In the genomic region with DNA sequence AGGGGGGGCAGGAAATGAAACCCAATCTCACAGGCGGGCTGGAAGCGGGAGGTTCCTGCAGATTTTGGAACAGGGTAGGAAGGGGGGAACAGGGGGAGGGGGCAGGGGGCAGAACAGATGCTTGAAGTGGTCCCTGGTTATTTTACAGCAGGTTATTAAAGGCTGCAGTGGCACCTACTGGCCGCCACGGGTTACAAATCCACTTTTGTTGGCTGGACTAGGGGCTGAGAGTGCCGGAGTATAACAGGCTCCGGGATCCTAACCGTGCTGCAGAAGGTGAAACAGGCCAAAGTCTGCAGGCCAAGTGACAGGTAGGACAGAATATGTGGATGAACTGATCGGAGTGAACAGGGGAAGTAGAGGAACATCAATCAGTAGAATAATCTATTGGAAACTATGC, we compare ENCODE assay signal across 8 cellular contexts. TPM values are rescaled to one million over a fixed set of nuclear protein-coding genes. Genes with fewer than 3 reads are reported as not detected.
DNase-seq lines count a peak whose midpoint lies in the region; ATAC-seq and TF ChIP-seq lines count a peak whose summit lies in the region.

No MANE protein-coding gene starts in this region.

- H2BK12ac ChIP-seq in neuronal stem cell (ENCODE audit: low read length) = no peak overlapping the region

- H3K9me3 ChIP-seq in neural cell (ENCODE audit: low read length) (no peaks in the 10 kb centered on the region), colonic mucosa (no peaks in the 10 kb centered on the region), neuronal stem cell (replicated peaks in 1 of 2; ENCODE audit: control insufficient read depth in 2 of 2, insufficient read depth in 1 of 2, low read depth in 1 of 2, low read length in 2 of 2) (peaks cover 0 to 5% of the 10 kb centered on the region in 2 donors)

- H3K9me2 ChIP-seq in neural cell (ENCODE audit: insufficient read depth, low read length) = no peaks in the 10 kb centered on the region

- no peak overlapping the region for H3K4me3 ChIP-seq in neural cell (ENCODE audit: low read length)
- no peak overlapping the region for H3K4me3 ChIP-seq in colonic mucosa
- no peak overlapping the region for H3K4me3 ChIP-seq in neuronal stem cell (ENCODE audit: low read length in 2 of 2)

- H3K23ac ChIP-seq in neuronal stem cell (ENCODE audit: low read depth, low read length, poor library complexity) = no peak overlapping the region

- no peak overlapping the region for H2AK5ac ChIP-seq in neuronal stem cell (ENCODE audit: low read depth, low read length)

- no peak overlapping the region for H4K91ac ChIP-seq in neuronal stem cell (ENCODE audit: low read depth, low read length, poor library complexity)

- no peak overlapping the region for H4K8ac ChIP-seq in neuronal stem cell (ENCODE audit: low read depth, low read length)

- H3K27ac ChIP-seq in neural cell (ENCODE audit: low read length) (no peak overlapping the region), colonic mucosa (no peak overlapping the region), neuronal stem cell (replicated peaks; ENCODE audit: low read length) (no peak overlapping the region)

- no peak overlapping the region for H2BK5ac ChIP-seq in neuronal stem cell (ENCODE audit: low read length)

- H3K79me1 ChIP-seq in neuronal stem cell (ENCODE audit: low read depth, low read length) = no peaks in the 10 kb centered on the region

- no peaks in the 10 kb centered on the region for H3K36me3 ChIP-seq in neural cell (ENCODE audit: insufficient read depth, low read length)
- no peaks in the 10 kb centered on the region for H3K36me3 ChIP-seq in colonic mucosa
- H3K36me3 ChIP-seq in neuronal stem cell (replicated peaks in 1 of 2; ENCODE audit: control insufficient read depth in 2 of 2, insufficient read depth in 2 of 2, low read length in 2 of 2) = no peaks in the 10 kb centered on the region

- H3K14ac ChIP-seq in neuronal stem cell (ENCODE audit: low read length) = no peak overlapping the region

- no peak overlapping the region for H3K18ac ChIP-seq in neuronal stem cell (ENCODE audit: low read length)

- TF ChIP-seq EP300 in neural cell (conservative IDR thresholded peaks at IDR 0.05; ENCODE audit: poor library complexity, severe bottlenecking) = no peak

- peaks cover 11% of the 10 kb centered on the region for H3K4me1 ChIP-seq in colonic mucosa
- H3K4me1 ChIP-seq in neuronal stem cell (ENCODE audit: control insufficient read depth in 2 of 2, insufficient read depth in 1 of 2, low read depth in 1 of 2, low read length in 2 of 2) = peaks cover 10 to 24% of the 10 kb centered on the region in 2 donors

- H3K27me3 ChIP-seq in neural cell (ENCODE audit: insufficient read depth, low read depth, low read length) = peaks cover 98% of the 10 kb centered on the region
- H3K27me3 ChIP-seq in colonic mucosa = peaks cover 77% of the 10 kb centered on the region
- peaks cover 48 to 99% (median 81%) of the 10 kb centered on the region in 3 experiments for H3K27me3 ChIP-seq in neuronal stem cell (ENCODE audit: control insufficient read depth in 3 of 3, insufficient read depth in 3 of 3, low read depth in 1 of 3, low read length in 3 of 3)

- H3K9ac ChIP-seq in neural cell (ENCODE audit: low read length) (no peak overlapping the region), colonic mucosa (ENCODE audit: low read depth in 2 of 2, low read length in 2 of 2) (no peak overlapping the region), neuronal stem cell (ENCODE audit: low read depth, low read length, poor library complexity) (no peak overlapping the region)

- no peak overlapping the region for H2BK15ac ChIP-seq in neuronal stem cell (ENCODE audit: low read length)

- H3K4me2 ChIP-seq in neural cell (ENCODE audit: low read length) (no peak overlapping the region), neuronal stem cell (ENCODE audit: insufficient read depth, low read length, poor library complexity, severe bottlenecking) (no peak overlapping the region)

- H4K20me1 ChIP-seq in neural cell (ENCODE audit: insufficient read depth) = no peaks in the 10 kb centered on the region

- intact Hi-C loops in colonic mucosa (cut with DNase I) = no loop called here

- no peaks in the 10 kb centered on the region for H3K79me2 ChIP-seq in neural cell (replicated peaks; ENCODE audit: insufficient read depth, low read length)

- no peak overlapping the region for H3K4ac ChIP-seq in neuronal stem cell (ENCODE audit: low read length)

- TF ChIP-seq CTCF in GM20000 (IDR thresholded peaks at IDR 0.05; ENCODE audit: extremely low read depth, missing control alignments) (peak; percentile 40), neural cell (IDR thresholded peaks at IDR 0.05; ENCODE audit: poor library complexity, severe bottlenecking) (peak; percentile 51), colonic mucosa (IDR thresholded peaks at IDR 0.05) (no peak)

- no peak overlapping the region for H2BK120ac ChIP-seq in neuronal stem cell (ENCODE audit: low read depth, low read length)

- TF ChIP-seq RAD21 in neural cell (conservative IDR thresholded peaks at IDR 0.05) = peak; percentile 37

- H2AFZ ChIP-seq in neural cell (ENCODE audit: low read depth, low read length) = no peak overlapping the region
- no peak overlapping the region for H2AFZ ChIP-seq in neuronal stem cell (ENCODE audit: low read length)

- H3F3A ChIP-seq in neural cell (ENCODE audit: insufficient read depth, low read length, poor library complexity, severe bottlenecking) = no peaks in the 10 kb centered on the region

- ATAC-seq in GM21515 (IDR thresholded peaks at IDR 0.05; ENCODE audit: unreplicated experiment) = no peak

- DNase-seq in DMS53 treated with DMSO at 0.1 percent for 48 hours (lab: John Stamatoyannopoulos, UW; ENCODE audit: unreplicated experiment) (peak; percentile 16), GM20000 (ENCODE audit: low spot score) (peak; percentile 81), NCI-H446 treated with DMSO at 0.1 percent for 48 hours (lab: John Stamatoyannopoulos, UW) (peak; percentile 8), ecto neural progenitor cell (ENCODE audit: low spot score) (peak; percentile 65), colonic mucosa (no peak), neuronal stem cell (ENCODE audit: low spot score) (no peak)

- no CpG with 5 or more reads among the region's 8 CpGs for whole genome bisulfite sequencing in neuronal stem cell (ENCODE audit: extremely low coverage in 2 of 2, insufficient read length in 2 of 2, insufficient replicate concordance in 1 of 2), 2 donors

TF ChIP-seq in neural cell, 6 proteins besides CTCF, POLR2A, EP300 and RAD21:
- TF ChIP-seq EZH2 (IDR thresholded peaks at IDR 0.05; ENCODE audit: borderline replicate concordance, insufficient read depth, low read length, poor library complexity, severe bottlenecking) (no peak), TAF1 (IDR thresholded peaks at IDR 0.05; ENCODE audit: low read depth) (no peak), POLR2AphosphoS5 (IDR thresholded peaks at IDR 0.05) (no peak), MXI1 (conservative IDR thresholded peaks at IDR 0.05; ENCODE audit: poor library complexity, severe bottlenecking) (no peak), SMC3 (conservative IDR thresholded peaks at IDR 0.05; ENCODE audit: poor library complexity) (no peak)
- TF ChIP-seq, protein P1, sequence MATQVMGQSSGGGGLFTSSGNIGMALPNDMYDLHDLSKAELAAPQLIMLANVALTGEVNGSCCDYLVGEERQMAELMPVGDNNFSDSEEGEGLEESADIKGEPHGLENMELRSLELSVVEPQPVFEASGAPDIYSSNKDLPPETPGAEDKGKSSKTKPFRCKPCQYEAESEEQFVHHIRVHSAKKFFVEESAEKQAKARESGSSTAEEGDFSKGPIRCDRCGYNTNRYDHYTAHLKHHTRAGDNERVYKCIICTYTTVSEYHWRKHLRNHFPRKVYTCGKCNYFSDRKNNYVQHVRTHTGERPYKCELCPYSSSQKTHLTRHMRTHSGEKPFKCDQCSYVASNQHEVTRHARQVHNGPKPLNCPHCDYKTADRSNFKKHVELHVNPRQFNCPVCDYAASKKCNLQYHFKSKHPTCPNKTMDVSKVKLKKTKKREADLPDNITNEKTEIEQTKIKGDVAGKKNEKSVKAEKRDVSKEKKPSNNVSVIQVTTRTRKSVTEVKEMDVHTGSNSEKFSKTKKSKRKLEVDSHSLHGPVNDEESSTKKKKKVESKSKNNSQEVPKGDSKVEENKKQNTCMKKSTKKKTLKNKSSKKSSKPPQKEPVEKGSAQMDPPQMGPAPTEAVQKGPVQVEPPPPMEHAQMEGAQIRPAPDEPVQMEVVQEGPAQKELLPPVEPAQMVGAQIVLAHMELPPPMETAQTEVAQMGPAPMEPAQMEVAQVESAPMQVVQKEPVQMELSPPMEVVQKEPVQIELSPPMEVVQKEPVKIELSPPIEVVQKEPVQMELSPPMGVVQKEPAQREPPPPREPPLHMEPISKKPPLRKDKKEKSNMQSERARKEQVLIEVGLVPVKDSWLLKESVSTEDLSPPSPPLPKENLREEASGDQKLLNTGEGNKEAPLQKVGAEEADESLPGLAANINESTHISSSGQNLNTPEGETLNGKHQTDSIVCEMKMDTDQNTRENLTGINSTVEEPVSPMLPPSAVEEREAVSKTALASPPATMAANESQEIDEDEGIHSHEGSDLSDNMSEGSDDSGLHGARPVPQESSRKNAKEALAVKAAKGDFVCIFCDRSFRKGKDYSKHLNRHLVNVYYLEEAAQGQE (IDR thresholded peaks at IDR 0.05; ENCODE audit: borderline replicate concordance) = no peak

RNA-seq across cellular contexts. Expression of a gene that starts 2.5 kb away (rescaled TPM):
- polyA plus RNA-seq in neural cell = 12.8 and 25.3 TPM in 2 replicates
- polyA minus RNA-seq in neural cell = 2.4 and 5.2 TPM in 2 replicates
- total RNA-seq in colonic mucosa = 1 to 10 TPM; 7.8 to 8.0 TPM
- polyA plus RNA-seq in neuronal stem cell (2013, experiment 1 of 2) = 9.5 TPM
- 8.8 TPM for polyA plus RNA-seq in neuronal stem cell (2013, experiment 2 of 2)

RNA-seq across cellular contexts. Expression of a gene that starts 30.0 kb away (rescaled TPM):
- not detected in 2 replicates for polyA plus RNA-seq in neural cell
- not detected in 2 replicates for polyA minus RNA-seq in neural cell
- 1 to 10 TPM; 4.0 to 5.0 TPM for total RNA-seq in colonic mucosa
- not detected for polyA plus RNA-seq in neuronal stem cell (2013, experiment 1 of 2)
- polyA plus RNA-seq in neuronal stem cell (2013, experiment 2 of 2) = not detected

RNA-seq across cellular contexts. Expression of a gene that starts 51.4 kb away (rescaled TPM):
- not detected in 2 replicates for polyA plus RNA-seq in neural cell
- not detected in 2 replicates for polyA minus RNA-seq in neural cell
- not detected for total RNA-seq in colonic mucosa
- polyA plus RNA-seq in neuronal stem cell (2013, experiment 1 of 2) = not detected
- polyA plus RNA-seq in neuronal stem cell (2013, experiment 2 of 2) = not detected

Comparison
In these comparisons a context has a peak if more than half of its experiments do, and no peak if none do; other contexts are left out.
1. DNase-seq: peak in DMS53 treated with DMSO at 0.1 percent for 48 hours (single experiment), GM20000 (single experiment), NCI-H446 treated with DMSO at 0.1 percent for 48 hours (single experiment) and ecto neural progenitor cell (single experiment); none in colonic mucosa (single experiment) and neuronal stem cell (single experiment).